22 cellular contexts compared by ENCODE assay signal in genomic region chr2:96884299-96885156, GRCh38. TPM values are rescaled to one million over a fixed set of nuclear protein-coding genes. Genes with fewer than 3 reads are reported as not detected.
DNase-seq lines count a peak whose midpoint lies in the region; ATAC-seq and TF ChIP-seq lines count a peak whose summit lies in the region.
"Had no signal": no experiment of that assay in that cellular context is flagged by ENCODE, and none has a peak within 500 bp of the region (broad histone marks: within the 10 kb centered on the region; RNA-seq: fewer than 3 reads in every experiment).

No MANE protein-coding gene starts in this region.

- H3K27ac ChIP-seq in left ventricle myocardium inferior (replicated peaks), result peak overlapping the region; percentile 27
- H3K27ac ChIP-seq in breast epithelium, result peak overlapping the region; percentile 11 to 40
- no peak overlapping the region for H3K27ac ChIP-seq in mesendoderm (ENCODE audit: low read depth, low read length)
- H3K27ac ChIP-seq: gastrocnemius medialis, HL-60, SJCRH30, tibial artery had no signal

- no peak overlapping the region for H3K9ac ChIP-seq in mesendoderm (ENCODE audit: low read length)

- H3K9me3 ChIP-seq in left ventricle myocardium inferior (replicated peaks) (no peaks in the 10 kb centered on the region), breast epithelium (no peaks in the 10 kb centered on the region)
- H3K9me3 ChIP-seq: esophagus muscularis mucosa, gastrocnemius medialis, MG63, SJCRH30, tibial artery had no signal

- peak overlapping the region; percentile 25 for H2AK5ac ChIP-seq in mesendoderm (ENCODE audit: low read length)

- ATAC-seq in left ventricle myocardium superior, result no peak
- ATAC-seq in HG03378 (IDR thresholded peaks at IDR 0.05; ENCODE audit: unreplicated experiment), result no peak
- ATAC-seq: activated CD8-positive, alpha-beta memory T cell treated with anti-CD3 and anti-CD28 coated beads, Interleukin-2, amount 10 ng/mL, durations not matched to agents 7 days and 5 days; gastrocnemius medialis; stimulated activated naive CD8-positive, alpha-beta T cell treated with anti-CD3 and anti-CD28 coated beads, Interleukin-15, amount 100 ng/mL, for 72 hours had no signal

- H2BK120ac ChIP-seq in mesendoderm (ENCODE audit: low read depth, low read length), result no peak overlapping the region

- H4K8ac ChIP-seq in mesendoderm (ENCODE audit: low read depth, low read length), result no peak overlapping the region

- H3K23ac ChIP-seq in mesendoderm (ENCODE audit: low read length), result no peak overlapping the region

- no peak for DNase-seq in left ventricle myocardium inferior
- DNase-seq in left ventricle myocardium superior, result no peak
- DNase-seq in breast epithelium (ENCODE audit: low spot score in 2 of 2), result no peak
- DNase-seq in mesendoderm, result no peak
- no peak for DNase-seq in T-helper 9 cell
- DNase-seq in stimulated activated naive CD4-positive, alpha-beta T cell (lab: John Stamatoyannopoulos, UW), result no peak
- DNase-seq in amniotic stem cell (lab: John Stamatoyannopoulos, UW), result no peak
- DNase-seq: activated CD4-positive, alpha-beta T cell treated with anti-CD3 and anti-CD28 coated beads, Interleukin-2, amount 10 ng/mL, durations not matched to agents 24 days and 14 days; activated CD8-positive, alpha-beta memory T cell treated with anti-CD3 and anti-CD28 coated beads, Interleukin-2, amount 10 ng/mL, durations not matched to agents 7 days and 5 days; activated naive CD4-positive, alpha-beta T cell treated with anti-CD3 and anti-CD28 coated beads, Interleukin-2, amount 50 U/mL, for 16 hours; effector CD8-positive, alpha-beta T cell; gastrocnemius medialis; hippocampal formation; IMR-90; MG63; NCI-H774; SJCRH30; stimulated activated naive CD8-positive, alpha-beta T cell treated with anti-CD3 and anti-CD28 coated beads, Interleukin-15, amount 100 ng/mL, for 72 hours; tibial artery had no signal

- H3K4me3 ChIP-seq in left ventricle myocardium inferior (no peak overlapping the region), breast epithelium (no peak overlapping the region), mesendoderm (ENCODE audit: low read length) (no peak overlapping the region)
- H3K4me3 ChIP-seq: esophagus muscularis mucosa, gastrocnemius medialis, MG63, SJCRH30, tibial artery had no signal

- TF ChIP-seq POLR2A in breast epithelium (IDR thresholded peaks at IDR 0.05), result no peak

- intact Hi-C loops in left ventricle myocardium inferior (cut with micrococcal nuclease), result no loop called here
- intact Hi-C loops in left ventricle myocardium superior (cut with micrococcal nuclease), result no loop called here
- intact Hi-C loops in breast epithelium (cut with DNase I; ENCODE audit: low total_unique reads), result no loop called here

- no peak overlapping the region for H2BK15ac ChIP-seq in mesendoderm (replicated peaks; ENCODE audit: low read depth)

- H3K18ac ChIP-seq in mesendoderm (ENCODE audit: low read length), result no peak overlapping the region

- H3K4me1 ChIP-seq in left ventricle myocardium inferior, result peaks cover 62% of the 10 kb centered on the region
- H3K4me1 ChIP-seq in breast epithelium, result peaks cover 5 to 21% of the 10 kb centered on the region in 2 donors
- H3K4me1 ChIP-seq in mesendoderm (ENCODE audit: control insufficient read depth, low read depth, low read length), result peaks cover 15% of the 10 kb centered on the region

- no peak overlapping the region for H3K4ac ChIP-seq in mesendoderm (ENCODE audit: low read depth, low read length)

- H3K27me3 ChIP-seq in left ventricle myocardium inferior (ENCODE audit: low read depth) (no peaks in the 10 kb centered on the region), breast epithelium (no peaks in the 10 kb centered on the region), mesendoderm (ENCODE audit: insufficient read depth, low read length, poor library complexity) (no peaks in the 10 kb centered on the region)
- H3K27me3 ChIP-seq: esophagus muscularis mucosa, gastrocnemius medialis, MG63, SJCRH30, tibial artery had no signal

- H3K79me1 ChIP-seq in mesendoderm (ENCODE audit: low read length), result no peaks in the 10 kb centered on the region

- TF ChIP-seq CTCF in left ventricle myocardium inferior (IDR thresholded peaks at IDR 0.05; ENCODE audit: borderline replicate concordance) (no peak), breast epithelium (IDR thresholded peaks at IDR 0.05) (no peak)

- no peak overlapping the region for H2BK5ac ChIP-seq in mesendoderm (ENCODE audit: low read length)

- no peaks in the 10 kb centered on the region for H3K79me2 ChIP-seq in mesendoderm (ENCODE audit: control insufficient read depth, insufficient read depth, low read length)

- H3K56ac ChIP-seq in mesendoderm (ENCODE audit: low read length), result no peak overlapping the region

- H4K5ac ChIP-seq in mesendoderm (ENCODE audit: low read length), result no peak overlapping the region

- H3K36me3 ChIP-seq in left ventricle myocardium inferior, result no peaks in the 10 kb centered on the region
- no peaks in the 10 kb centered on the region for H3K36me3 ChIP-seq in breast epithelium
- H3K36me3 ChIP-seq in mesendoderm (ENCODE audit: control insufficient read depth, insufficient read depth, low read length), result no peaks in the 10 kb centered on the region
- H3K36me3 ChIP-seq: esophagus muscularis mucosa, gastrocnemius medialis, MG63, SJCRH30, tibial artery had no signal

- no CpG with 5 or more reads among the region's 21 CpGs for WGBS in mesendoderm (ENCODE audit: extremely low coverage, insufficient coverage, low lambda C conversion rate)

- H3K4me2 ChIP-seq in mesendoderm (ENCODE audit: low read length), result no peak overlapping the region

RNA-seq across cellular contexts. Expression of gene SEMA4C, which starts 14.6 kb away (rescaled TPM):
- 16.6 TPM for total RNA-seq in left ventricle myocardium inferior
- 17.0 TPM for total RNA-seq in left ventricle myocardium superior
- 10 to 100 TPM; 17.9 to 37.3 (median 31.5) TPM for total RNA-seq in breast epithelium
- 32.1 TPM for polyA plus RNA-seq in mesendoderm (2013, experiment 1 of 2)
- 31.2 TPM for polyA plus RNA-seq in mesendoderm (2013, experiment 2 of 2)

RNA-seq across cellular contexts. Expression of gene ANKRD39, which starts 26.7 kb away (rescaled TPM):
- total RNA-seq in left ventricle myocardium inferior (14.3 TPM), left ventricle myocardium superior (16.1 TPM), breast epithelium (10 to 100 TPM in 1 of 3 donors, 1 to 10 TPM in 2; 8.8 to 15.8 (median 9.2) TPM)
- polyA plus RNA-seq in mesendoderm (2013, experiment 1 of 2), result 14.2 TPM
- 13.8 TPM for polyA plus RNA-seq in mesendoderm (2013, experiment 2 of 2)

RNA-seq across cellular contexts. Expression of gene ANKRD23, which starts 40.7 kb away (rescaled TPM):
- total RNA-seq in left ventricle myocardium inferior (14.4 TPM), left ventricle myocardium superior (5.5 TPM), breast epithelium (1 to 10 TPM; 3.5 to 9.4 (median 7.2) TPM)
- polyA plus RNA-seq in mesendoderm (2013, experiment 1 of 2), result 0.86 TPM
- polyA plus RNA-seq in mesendoderm (2013, experiment 2 of 2), result 1.7 TPM
